35 cellular contexts compared by ENCODE assay signal in the genomic region with DNA sequence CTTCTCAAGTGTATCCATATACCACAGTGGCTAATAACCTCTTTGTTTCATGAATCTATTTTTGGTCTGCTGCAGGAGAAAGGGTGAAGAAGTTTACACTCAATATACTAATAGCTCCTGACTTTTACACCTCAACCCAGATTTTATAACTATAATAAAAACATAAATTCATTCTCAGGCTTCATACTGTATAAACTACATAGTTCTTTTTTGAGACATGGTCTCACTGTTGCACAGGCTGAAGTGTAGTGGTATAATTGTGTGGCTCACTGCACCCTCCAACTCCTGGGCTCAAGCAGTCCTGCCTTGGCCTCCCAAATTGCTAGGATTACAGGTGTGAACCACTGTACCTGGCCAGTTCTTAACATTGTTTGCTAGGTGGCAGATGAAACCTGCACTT. TPM values are rescaled to one million over a fixed set of nuclear protein-coding genes. Genes with fewer than 3 reads are reported as not detected.
"Had no signal": no experiment of that assay in that cellular context is flagged by ENCODE, and none has a peak within 500 bp of the region (broad histone marks: within the 10 kb centered on the region; RNA-seq: fewer than 3 reads in every experiment).

No MANE protein-coding gene starts in this region.

- FAIRE-seq: astrocyte, bronchial epithelial cell, colon had no signal

- H3K4me1 ChIP-seq: esophagus muscularis mucosa, foreskin keratinocyte, gastrocnemius medialis had no signal

- ATAC-seq: activated CD4-positive, CD25-positive, alpha-beta regulatory T cell treated with anti-CD3 and anti-CD28 coated beads, Interleukin-2, amount 50 U/mL, for 24 hours; activated CD8-positive, alpha-beta T cell treated with anti-CD3 and anti-CD28 coated beads for 36 hours; activated T-cell treated with anti-CD3 and anti-CD28 coated beads, Interleukin-2, amount 50 U/mL, for 4 hours; activated T-helper 17 cell treated with anti-CD3 and anti-CD28 coated beads, Interleukin-2, amount 50 U/mL, for 72 hours; effector memory CD8-positive, alpha-beta T cell; gastrocnemius medialis; heart left ventricle had no signal

- DNase-seq: activated B cell treated with CpG ODN at 0.5 μM for 24 hours; activated CD4-positive, alpha-beta T cell treated with anti-CD3 and anti-CD28 coated beads for 48 hours; activated CD4-positive, alpha-beta T cell treated with anti-CD3 and anti-CD28 coated beads, Interleukin-2, amount 50 U/mL, for 1 hour; activated CD4-positive, alpha-beta T cell treated with anti-CD3 and anti-CD28 coated beads, Interleukin-2, amount 50 U/mL, for 48 hours; activated CD8-positive, alpha-beta memory T cell treated with anti-CD3 and anti-CD28 coated beads for 24 hours; activated CD8-positive, alpha-beta T cell treated with anti-CD3 and anti-CD28 coated beads for 36 hours; activated effector memory CD4-positive, alpha-beta T cell treated with Interleukin-2 at 50 U/mL for 16 hours; activated gamma-delta T cell treated with Interleukin-2 at 50 U/mL for 16 hours; activated naive CD4-positive, alpha-beta T cell treated with anti-CD3 and anti-CD28 coated beads, Interleukin-2, amount 50 U/mL, for 16 hours; activated naive CD4-positive, alpha-beta T cell treated with Interleukin-2 at 50 U/mL for 16 hours; activated T-cell treated with anti-CD3 and anti-CD28 coated beads, Interleukin-2, amount 50 U/mL, for 4 hours; amniotic stem cell; anterior cingulate cortex; brain microvascular endothelial cell; cortex of kidney; dermis blood vessel endothelial cell; effector CD4-positive, alpha-beta T cell; effector memory CD8-positive, alpha-beta T cell; erythroblast; gastrocnemius medialis; glutamatergic neuron; heart left ventricle; T-helper 9 cell; WERI-Rb-1 had no signal

- H3K36me3 ChIP-seq: brain microvascular endothelial cell, esophagus muscularis mucosa, gastrocnemius medialis, heart left ventricle, WERI-Rb-1 had no signal

- H3K27me3 ChIP-seq: brain microvascular endothelial cell, esophagus muscularis mucosa, foreskin keratinocyte, gastrocnemius medialis, heart left ventricle had no signal

- H3K9me3 ChIP-seq: esophagus muscularis mucosa, gastrocnemius medialis, heart left ventricle had no signal

- H3K4me3 ChIP-seq: esophagus muscularis mucosa, gastrocnemius medialis, heart left ventricle had no signal

- H3K27ac ChIP-seq: brain microvascular endothelial cell, esophagus muscularis mucosa, foreskin keratinocyte, gastrocnemius medialis, heart left ventricle, WERI-Rb-1 had no signal

RNA-seq across cellular contexts. Expression of gene CCDC179, which starts 17.8 kb away (rescaled TPM):
- total RNA-seq: activated B cell treated with CpG ODN at 0.5 μM for 24 hours; activated CD8-positive, alpha-beta T cell treated with anti-CD3 and anti-CD28 coated beads for 36 hours; activated T-cell treated with anti-CD3 and anti-CD28 coated beads, Interleukin-2, amount 50 U/mL, for 4 hours; activated T-helper 17 cell treated with anti-CD3 and anti-CD28 coated beads, Interleukin-2, amount 50 U/mL, for 72 hours; astrocyte; bronchial epithelial cell; cardiac septum; chondrocyte; dermis blood vessel endothelial cell; esophagus muscularis mucosa; foreskin keratinocyte; gastrocnemius medialis; heart left ventricle; T-helper 2 cell treated with Interferon-gamma antibody and Interleukin-4, amounts not matched to agents 100 ng/mL and 5 ng/mL, for 36 hours had no signal
- polyA plus RNA-seq: adipose tissue, foreskin keratinocyte, heart left ventricle had no signal
